Comparison of ENCODE assay signal across 1 cellular context in genomic region chr17:16652847-16653366, GRCh38.
TF ChIP-seq lines count a peak whose summit lies in the region.

No MANE protein-coding gene starts in this region.

TF ChIP-seq in HEK293, 187 proteins besides CTCF, POLR2A, EP300 and RAD21 (continued from another document):
- no peak for TF ChIP-seq ZNF266 (tag by site-specific recombination; IDR thresholded peaks at IDR 0.05; ENCODE audit: low read depth)
- TF ChIP-seq SP7 (tag by site-specific recombination; IDR thresholded peaks at IDR 0.05), result no peak
- no peak for TF ChIP-seq ZFP41 (tag by site-specific recombination; IDR thresholded peaks at IDR 0.05; ENCODE audit: borderline replicate concordance)
